In genomic region chr4:101050836-101051205, GRCh38 we compare ENCODE assay signal across 17 cellular contexts.
DNase-seq lines count a peak whose midpoint lies in the region; ATAC-seq and TF ChIP-seq lines count a peak whose summit lies in the region.
"Had no signal": no experiment of that assay in that cellular context is flagged by ENCODE, and none has a peak within 500 bp of the region (broad histone marks: within the 10 kb centered on the region; RNA-seq: fewer than 3 reads in every experiment).

No MANE protein-coding gene starts in this region.

- no peaks in the 10 kb centered on the region for H4K20me1 ChIP-seq in GM23338 (replicated peaks; ENCODE audit: insufficient read depth)

- no peaks in the 10 kb centered on the region for H3K79me2 ChIP-seq in GM23338 (replicated peaks; ENCODE audit: insufficient read depth)

- H3K9me3 ChIP-seq in testis = no peaks in the 10 kb centered on the region

- H3K27ac Mint-ChIP-seq in activated T-cell treated with anti-CD3 and anti-CD28 coated beads, Interleukin-2, amount 50 U/mL, for 24 hours = peak overlapping the region; percentile 34
- peak overlapping the region; percentile 69; the same call in 1 of the 2 replicates for H3K27ac Mint-ChIP-seq in GM23338
- H3K27ac Mint-ChIP-seq in effector memory CD8-positive, alpha-beta T cell = peak overlapping the region in 1 of 2 donors; percentile 82

- no peak for ATAC-seq in GM23338
- ATAC-seq in effector memory CD8-positive, alpha-beta T cell (replicated peaks) = peak; percentile 16
- no peak for ATAC-seq in HG03139 (IDR thresholded peaks at IDR 0.05; ENCODE audit: unreplicated experiment)
- ATAC-seq: Panc1 had no signal

- H3K36me3 ChIP-seq in GM23338 (ENCODE audit: insufficient read depth) (no peaks in the 10 kb centered on the region), testis (ENCODE audit: low read depth, missing control alignments) (no peaks in the 10 kb centered on the region)

- H2AFZ ChIP-seq in GM23338 = no peak overlapping the region

- intact Hi-C loops in testis (cut with DNase I; ENCODE audit: low total_unique reads) = no loop called here

- H3K27me3 ChIP-seq in GM23338 (ENCODE audit: insufficient read depth) (no peaks in the 10 kb centered on the region), testis (no peaks in the 10 kb centered on the region)

- H3K27ac ChIP-seq in GM23338 (ENCODE audit: low read depth) (no peak overlapping the region), testis (no peak overlapping the region)

- no peaks in the 10 kb centered on the region for H3F3A ChIP-seq in GM23338 (replicated peaks; ENCODE audit: low read depth)

- no peak overlapping the region for H3K4me3 Mint-ChIP-seq in activated T-cell treated with anti-CD3 and anti-CD28 coated beads, Interleukin-2, amount 50 U/mL, for 24 hours
- no peak overlapping the region for H3K4me3 Mint-ChIP-seq in GM23338
- H3K4me3 Mint-ChIP-seq in effector memory CD8-positive, alpha-beta T cell = peak overlapping the region in 1 of 2 donors; percentile 1
- H3K4me3 Mint-ChIP-seq: CD14-positive monocyte had no signal

- no peaks in the 10 kb centered on the region for H3K9me2 ChIP-seq in GM23338 (ENCODE audit: insufficient read depth)

- no peaks in the 10 kb centered on the region for H3K27me3 Mint-ChIP-seq in activated T-cell treated with anti-CD3 and anti-CD28 coated beads, Interleukin-2, amount 50 U/mL, for 24 hours
- no peaks in the 10 kb centered on the region for H3K27me3 Mint-ChIP-seq in GM23338 (ENCODE audit: insufficient read depth, low read depth, poor library complexity)
- no peaks in the 10 kb centered on the region for H3K27me3 Mint-ChIP-seq in effector memory CD8-positive, alpha-beta T cell

- WGBS in testis, 2 donors = 41 to 55% methylated on average over 2 of the region's 2 CpGs

- H3K4me1 ChIP-seq in GM23338 (ENCODE audit: insufficient read depth) (peaks cover 25% of the 10 kb centered on the region; the same call in 1 of the 2 replicates), testis (peaks cover 6% of the 10 kb centered on the region)

- no peaks in the 10 kb centered on the region for H3K9me3 Mint-ChIP-seq in activated T-cell treated with anti-CD3 and anti-CD28 coated beads, Interleukin-2, amount 50 U/mL, for 24 hours
- no peaks in the 10 kb centered on the region for H3K9me3 Mint-ChIP-seq in GM23338
- H3K9me3 Mint-ChIP-seq in effector memory CD8-positive, alpha-beta T cell = no peaks in the 10 kb centered on the region
- H3K9me3 Mint-ChIP-seq: CD14-positive monocyte had no signal

- no peak for DNase-seq in activated T-cell treated with anti-CD3 and anti-CD28 coated beads, Interleukin-2, amount 50 U/mL, for 24 hours
- DNase-seq in activated T-cell treated with anti-CD3 and anti-CD28 coated beads, Interleukin-2, amount 50 U/mL, for 48 hours = no peak
- DNase-seq in GM23338 (ENCODE audit: low spot score) (no peak), testis (peak; percentile 33), iPS-NIHi7 (ENCODE audit: extremely low spot score) (no peak)
- no peak for DNase-seq in effector memory CD8-positive, alpha-beta T cell
- DNase-seq: EL, H7, Kasumi-1, NCI-H1694 treated with DMSO at 0.1 percent for 48 hours, NCI-H2081 treated with DMSO at 0.1 percent for 48 hours, NCI-H2171 treated with DMSO at 0.1 percent for 48 hours, NCI-H524 treated with DMSO at 0.1 percent for 48 hours, NCI-H82 had no signal

- TF ChIP-seq CTCF in GM23338 (conservative IDR thresholded peaks at IDR 0.05; ENCODE audit: low read depth in 2 of 2) (no peak), testis (IDR thresholded peaks at IDR 0.05) (no peak)

- no peak for TF ChIP-seq POLR2A in testis (IDR thresholded peaks at IDR 0.05)

- no peak overlapping the region for H3K4me3 ChIP-seq in GM23338
- no peak overlapping the region for H3K4me3 ChIP-seq in testis

- H3K4me2 ChIP-seq in GM23338 = no peak overlapping the region

- H3K4me1 Mint-ChIP-seq in activated T-cell treated with anti-CD3 and anti-CD28 coated beads, Interleukin-2, amount 50 U/mL, for 24 hours (ENCODE audit: low read depth) = peaks cover 20% of the 10 kb centered on the region
- H3K4me1 Mint-ChIP-seq in GM23338 = peaks cover 22% of the 10 kb centered on the region; the same call in 2 of the 3 replicates
- peaks cover 5 to 20% of the 10 kb centered on the region in 2 donors for H3K4me1 Mint-ChIP-seq in effector memory CD8-positive, alpha-beta T cell (ENCODE audit: low read depth in 2 of 2)
- H3K4me1 Mint-ChIP-seq: CD14-positive monocyte had no signal

- peaks cover 2% of the 10 kb centered on the region for H3K36me3 Mint-ChIP-seq in activated T-cell treated with anti-CD3 and anti-CD28 coated beads, Interleukin-2, amount 50 U/mL, for 24 hours (ENCODE audit: low read depth)
- no peaks in the 10 kb centered on the region for H3K36me3 Mint-ChIP-seq in GM23338 (ENCODE audit: low read depth)
- H3K36me3 Mint-ChIP-seq in effector memory CD8-positive, alpha-beta T cell (ENCODE audit: insufficient read depth) = no peaks in the 10 kb centered on the region

TF ChIP-seq in GM23338, 12 proteins besides CTCF, POLR2A, EP300 and RAD21:
- TF ChIP-seq EZH2phosphoT487 (IDR thresholded peaks at IDR 0.05; ENCODE audit: unreplicated experiment) = no peak
- no peak for TF ChIP-seq NANOG (IDR thresholded peaks at IDR 0.05; ENCODE audit: borderline replicate concordance)
- no peak for TF ChIP-seq POLR2AphosphoS5 (IDR thresholded peaks at IDR 0.05; ENCODE audit: low read depth)
- no peak for TF ChIP-seq JUNB (IDR thresholded peaks at IDR 0.05; ENCODE audit: unreplicated experiment)
- no peak for TF ChIP-seq ZNF331 (CRISPR knock-in tag; IDR thresholded peaks at IDR 0.05; ENCODE audit: low read depth)
- TF ChIP-seq ZNF114 (CRISPR knock-in tag; IDR thresholded peaks at IDR 0.05) = no peak
